Comparison of ENCODE assay signal across 8 cellular contexts in genomic region chr10:99993994-99994689, GRCh38. TPM values are rescaled to one million over a fixed set of nuclear protein-coding genes. Genes with fewer than 3 reads are reported as not detected.
DNase-seq lines count a peak whose midpoint lies in the region; ATAC-seq and TF ChIP-seq lines count a peak whose summit lies in the region.

No MANE protein-coding gene starts in this region.

- no peak overlapping the region for H3K4me3 ChIP-seq in prostate gland

- peaks cover 21% of the 10 kb centered on the region for H3K4me1 Mint-ChIP-seq in activated T-cell treated with anti-CD3 and anti-CD28 coated beads, Interleukin-2, amount 50 U/mL, for 72 hours (ENCODE audit: low read depth)

- in situ Hi-C loops in GM13976 (cut with MboI; ENCODE audit: low sequenced_read_pairs, unreplicated experiment), result no loop called here

- WGBS in prostate gland, result 67% methylated on average over 7 of the region's 7 CpGs

- peak overlapping the region; percentile 18 to 62 for H3K4me3 Mint-ChIP-seq in activated T-cell treated with anti-CD3 and anti-CD28 coated beads, Interleukin-2, amount 50 U/mL, for 72 hours

- no peaks in the 10 kb centered on the region for H3K36me3 Mint-ChIP-seq in activated T-cell treated with anti-CD3 and anti-CD28 coated beads, Interleukin-2, amount 50 U/mL, for 72 hours (ENCODE audit: insufficient read depth in 2 of 2)

- no peaks in the 10 kb centered on the region for H3K4me1 ChIP-seq in prostate gland (replicated peaks)

- no peaks in the 10 kb centered on the region for H3K27me3 ChIP-seq in prostate gland (replicated peaks; ENCODE audit: insufficient read depth)

- no peak for TF ChIP-seq POLR2A in prostate gland (IDR thresholded peaks at IDR 0.05)

- H3K9me3 ChIP-seq in prostate gland, result no peaks in the 10 kb centered on the region

- H3K27me3 Mint-ChIP-seq in activated T-cell treated with anti-CD3 and anti-CD28 coated beads, Interleukin-2, amount 50 U/mL, for 72 hours (ENCODE audit: low read depth), result no peaks in the 10 kb centered on the region

- ATAC-seq in HG02588 (IDR thresholded peaks at IDR 0.05; ENCODE audit: unreplicated experiment), result peak; percentile 51
- ATAC-seq in activated T-cell treated with anti-CD3 and anti-CD28 coated beads, Interleukin-2, amount 50 U/mL, for 72 hours (replicated peaks in 1 of 2), result peak; percentile 97 to 99

- no peak for TF ChIP-seq CTCF in GM13976 (IDR thresholded peaks at IDR 0.05; ENCODE audit: borderline replicate concordance, control extremely low read depth, extremely low read depth, insufficient read depth, missing control alignments)
- TF ChIP-seq CTCF in prostate gland (IDR thresholded peaks at IDR 0.05), result no peak

- intact Hi-C loops in cardiac septum (cut with DNase I) (no loop called here), prostate gland (cut with DNase I) (no loop called here)

- H3K36me3 ChIP-seq in prostate gland, result no peaks in the 10 kb centered on the region

- H3K27ac ChIP-seq in prostate gland, result no peak overlapping the region

- no peaks in the 10 kb centered on the region for H3K9me3 Mint-ChIP-seq in activated T-cell treated with anti-CD3 and anti-CD28 coated beads, Interleukin-2, amount 50 U/mL, for 72 hours

- peak overlapping the region; percentile 63 for H3K27ac Mint-ChIP-seq in activated T-cell treated with anti-CD3 and anti-CD28 coated beads, Interleukin-2, amount 50 U/mL, for 72 hours

- DNase-seq in GM13976 (ENCODE audit: low spot score), result peak; percentile 77
- DNase-seq in OCI-M2 (lab: John Stamatoyannopoulos, UW; ENCODE audit: unreplicated experiment), result peak; percentile 28
- peak; percentile 57 to 64 for DNase-seq in activated T-cell treated with anti-CD3 and anti-CD28 coated beads, Interleukin-2, amount 50 U/mL, for 72 hours
- peak; percentile 85 for DNase-seq in cardiac septum (ENCODE audit: low spot score)
- peak in 3 of 4 experiments; percentile 6 to 18 (median 13) for DNase-seq in stimulated activated CD4-positive, alpha-beta T cell treated with anti-CD3 and anti-CD28 coated beads, Interleukin-1b, Interleukin-23, amount 100 ng/mL, for 24 hours (ENCODE audit: low read depth in 4 of 4, low spot score in 1 of 4)
- no peak for DNase-seq in COLO668 (lab: John Stamatoyannopoulos, UW; ENCODE audit: unreplicated experiment)
- DNase-seq in prostate gland (ENCODE audit: low spot score), result no peak

RNA-seq across cellular contexts. Expression of gene DNMBP, which starts 15.6 kb away (rescaled TPM):
- 1 to 10 TPM; 2.3 to 2.9 TPM for total RNA-seq in activated T-cell treated with anti-CD3 and anti-CD28 coated beads, Interleukin-2, amount 50 U/mL, for 72 hours
- total RNA-seq in cardiac septum (5.6 TPM), prostate gland (10 to 100 TPM; 15.5 to 27.9 TPM)

Comparison
In these comparisons a context has a peak if more than half of its experiments do, and no peak if none do; other contexts are left out.
1. DNase-seq: peak in GM13976 (single experiment), OCI-M2 (single experiment), activated T-cell treated with anti-CD3 and anti-CD28 coated beads, Interleukin-2, amount 50 U/mL, for 72 hours (2 of 2), cardiac septum (single experiment) and stimulated activated CD4-positive, alpha-beta T cell treated with anti-CD3 and anti-CD28 coated beads, Interleukin-1b, Interleukin-23, amount 100 ng/mL, for 24 hours (3 of 4); none in COLO668 (single experiment) and prostate gland (single experiment).